ENCODE assay signal across 35 cellular contexts in genomic region chr18:72808688-72809087, GRCh38. TPM values are rescaled to one million over a fixed set of nuclear protein-coding genes. Genes with fewer than 3 reads are reported as not detected.
"Had no signal": no experiment of that assay in that cellular context is flagged by ENCODE, and none has a peak within 500 bp of the region (broad histone marks: within the 10 kb centered on the region; RNA-seq: fewer than 3 reads in every experiment).

No MANE protein-coding gene starts in this region.

- H3K27me3 ChIP-seq: esophagus muscularis mucosa, foreskin keratinocyte, left lung, neutrophil, ovary, thyroid gland, upper lobe of left lung, vagina had no signal

- H3K36me3 ChIP-seq: esophagus muscularis mucosa, left lung, neutrophil, ovary, prostate gland, thyroid gland, upper lobe of left lung, vagina had no signal

- H3K4me3 ChIP-seq: esophagus muscularis mucosa, left lung, ovary, prostate gland, smooth muscle cell, thyroid gland, upper lobe of left lung, vagina had no signal

- H3K4me1 ChIP-seq: esophagus muscularis mucosa, foreskin keratinocyte, left lung, prostate gland, thyroid gland, upper lobe of left lung, vagina had no signal

- H3K9me3 ChIP-seq: esophagus muscularis mucosa, left lung, neutrophil, ovary, prostate gland, thyroid gland, upper lobe of left lung, vagina had no signal

- DNase-seq: activated CD4-positive, alpha-beta T cell treated with anti-CD3 and anti-CD28 coated beads for 48 hours; activated CD4-positive, alpha-beta T cell treated with anti-CD3 and anti-CD28 coated beads, Interleukin-2, amount 50 U/mL, for 48 hours; activated CD8-positive, alpha-beta memory T cell treated with anti-CD3 and anti-CD28 coated beads, Interleukin-2, amount 50 U/mL, for 4 hours; activated effector memory CD4-positive, alpha-beta T cell treated with anti-CD3 and anti-CD28 coated beads, Interleukin-2, amount 50 U/mL, for 16 hours; activated naive CD4-positive, alpha-beta T cell treated with anti-CD3 and anti-CD28 coated beads, Interleukin-2, amount 10 ng/mL, durations not matched to agents 7 days and 5 days; activated naive CD8-positive, alpha-beta T cell treated with anti-CD3 and anti-CD28 coated beads, Interleukin-2, amount 10 ng/mL, durations not matched to agents 7 days and 5 days; activated T-cell treated with anti-CD3 and anti-CD28 coated beads, Interleukin-2, amount 50 U/mL, for 1 hour; central memory CD4-positive, alpha-beta T cell; dermis blood vessel endothelial cell; effector CD4-positive, alpha-beta T cell; foreskin keratinocyte; left lung; naive B cell; nephron progenitor cell; ovary; retina; stimulated activated CD4-positive, alpha-beta T cell treated with anti-CD3 and anti-CD28 coated beads, Interleukin-1b, Interleukin-23, amount 100 ng/mL, for 48 hours; stimulated activated CD4-positive, alpha-beta T cell treated with anti-CD3 and anti-CD28 coated beads, Interleukin-4, amount 100 ng/mL, for 4 hours; stimulated activated CD8-positive, alpha-beta memory T cell treated with anti-CD3 and anti-CD28 coated beads, Interleukin-4, amount 100 ng/mL, for 48 hours; stimulated activated naive CD8-positive, alpha-beta T cell treated with anti-CD3 and anti-CD28 coated beads, Interleukin-15, amount 100 ng/mL, for 72 hours; T-helper 9 cell; thyroid gland; upper lobe of left lung had no signal

- H3K27ac ChIP-seq: esophagus muscularis mucosa, foreskin keratinocyte, left lung, neutrophil, ovary, prostate gland, thyroid gland, upper lobe of left lung, vagina, VCaP had no signal

- ATAC-seq: activated CD4-positive, CD25-positive, alpha-beta regulatory T cell treated with anti-CD3 and anti-CD28 coated beads, Interleukin-2, amount 50 U/mL, for 24 hours; foreskin keratinocyte; left lung; stimulated activated memory B cell treated with anti-CD40 and anti-IgM and Interleukin-4, amounts not matched to agents 10 μg/mL and 1 μg/mL and 100 μg/mL, for 72 hours; stimulated activated naive CD8-positive, alpha-beta T cell treated with anti-CD3 and anti-CD28 coated beads, Interleukin-15, amount 100 ng/mL, for 72 hours had no signal

RNA-seq across cellular contexts. Expression of gene NETO1, which starts 59.1 kb away (rescaled TPM):
- total RNA-seq: activated CD8-positive, alpha-beta memory T cell treated with anti-CD3 and anti-CD28 coated beads for 36 hours; activated naive CD8-positive, alpha-beta T cell treated with anti-CD3 and anti-CD28 coated beads, Interleukin-2, amount 10 ng/mL, durations not matched to agents 7 days and 5 days; activated T-helper 1 cell treated with anti-CD3 and anti-CD28 coated beads, Interleukin-12 subunit alpha, Interleukin-12 subunit beta, Interleukin-2, Interleukin-4 antibody, amounts not matched to agents 30 ng/mL and 10 ng/mL and 1 ng/mL, durations not matched to agents 14 hours and 24 hours and 36 hours; dermis blood vessel endothelial cell; left lung; lung microvascular endothelial cell; T-helper 1 cell treated with Interleukin-12 subunit alpha and Interleukin-12 subunit beta and Interleukin-4 antibody, amounts not matched to agents 30 ng/mL and 1 ng/mL, for 36 hours; vagina had no signal
- polyA plus RNA-seq: ovary had no signal
